In genomic region chr11:68890490-68891231, GRCh38 we compare ENCODE assay signal across 9 cellular contexts. TPM values are rescaled to one million over a fixed set of nuclear protein-coding genes. Genes with fewer than 3 reads are reported as not detected.
DNase-seq lines count a peak whose midpoint lies in the region; ATAC-seq, FAIRE-seq and TF ChIP-seq lines count a peak whose summit lies in the region.
"Had no signal": no experiment of that assay in that cellular context is flagged by ENCODE, and none has a peak within 500 bp of the region (broad histone marks: within the 10 kb centered on the region; RNA-seq: fewer than 3 reads in every experiment).

No MANE protein-coding gene starts in this region.

- no peak for FAIRE-seq in D721Med (lab: Jason Lieb, UNC)

- no peak overlapping the region for H3K27ac Mint-ChIP-seq in activated CD8-positive, alpha-beta memory T cell treated with anti-CD3 and anti-CD28 coated beads, Interleukin-2, amount 10 ng/mL, durations not matched to agents 7 days and 5 days

- H3K9ac ChIP-seq in liver (ENCODE audit: low read depth in 1 of 2, low read length in 2 of 2), result peak overlapping the region in 1 of 2 donors; percentile 18

- DNase-seq in NCI-H1694 treated with DMSO at 0.1 percent for 48 hours (lab: John Stamatoyannopoulos, UW) (peak; percentile 48), choroid plexus epithelial cell (ENCODE audit: low read depth) (peak; percentile 93), D721Med (ENCODE audit: insufficient read length, low spot score) (no peak)
- DNase-seq in activated CD8-positive, alpha-beta memory T cell treated with anti-CD3 and anti-CD28 coated beads, Interleukin-2, amount 10 ng/mL, durations not matched to agents 7 days and 5 days, result no peak
- no peak for DNase-seq in activated CD4-positive, alpha-beta T cell treated with anti-CD3 and anti-CD28 coated beads for 1 hour
- DNase-seq: NCI-H524 had no signal

- H3K27me3 ChIP-seq in liver (ENCODE audit: control insufficient read depth in 4 of 4, insufficient read depth in 4 of 4, low read length in 3 of 4), result no peaks in the 10 kb centered on the region

- H3K36me3 Mint-ChIP-seq in activated CD8-positive, alpha-beta memory T cell treated with anti-CD3 and anti-CD28 coated beads, Interleukin-2, amount 10 ng/mL, durations not matched to agents 7 days and 5 days, result peaks cover 15% of the 10 kb centered on the region

- TF ChIP-seq RAD21 in liver (IDR thresholded peaks at IDR 0.05), result peak in 1 of 2 donors; percentile 49

- TF ChIP-seq CTCF in choroid plexus epithelial cell (conservative IDR thresholded peaks at IDR 0.05; ENCODE audit: low read depth, low read length) (no peak), liver (IDR thresholded peaks at IDR 0.05; ENCODE audit: low read depth, low read length, missing input control) (no peak), D721Med (IDR thresholded peaks at IDR 0.05; ENCODE audit: insufficient read depth, missing control alignments) (no peak)

- no peak overlapping the region for H3K4me3 ChIP-seq in choroid plexus epithelial cell (ENCODE audit: low read depth, low read length)
- no peak overlapping the region for H3K4me3 ChIP-seq in liver (ENCODE audit: low read depth in 1 of 3, low read length in 3 of 3)

- H3K9me3 Mint-ChIP-seq in activated CD8-positive, alpha-beta memory T cell treated with anti-CD3 and anti-CD28 coated beads, Interleukin-2, amount 10 ng/mL, durations not matched to agents 7 days and 5 days (ENCODE audit: low read depth), result no peaks in the 10 kb centered on the region

- H3K36me3 ChIP-seq in liver (ENCODE audit: control insufficient read depth in 4 of 4, insufficient read depth in 3 of 4, low read depth in 1 of 4, low read length in 3 of 4), result peaks cover 2 to 24% (median 15%) of the 10 kb centered on the region in 4 donors

- WGBS in liver, result 45% methylated on average over 17 of the region's 17 CpGs

- H3K4me1 ChIP-seq in liver (ENCODE audit: control insufficient read depth in 4 of 4, insufficient read depth in 4 of 4, low read length in 3 of 4), result peaks cover 4 to 16% (median 12%) of the 10 kb centered on the region in 4 donors

- CTCF ChIA-PET in activated CD8-positive, alpha-beta memory T cell treated with anti-CD3 and anti-CD28 coated beads, Interleukin-2, amount 10 ng/mL, durations not matched to agents 7 days and 5 days (lab: Charles Lee), result no interaction called here

- H3K4me1 Mint-ChIP-seq in activated CD8-positive, alpha-beta memory T cell treated with anti-CD3 and anti-CD28 coated beads, Interleukin-2, amount 10 ng/mL, durations not matched to agents 7 days and 5 days, result no peaks in the 10 kb centered on the region

- no peaks in the 10 kb centered on the region for H3K27me3 Mint-ChIP-seq in activated CD8-positive, alpha-beta memory T cell treated with anti-CD3 and anti-CD28 coated beads, Interleukin-2, amount 10 ng/mL, durations not matched to agents 7 days and 5 days

- no peak overlapping the region for H3K4me3 Mint-ChIP-seq in activated CD8-positive, alpha-beta memory T cell treated with anti-CD3 and anti-CD28 coated beads, Interleukin-2, amount 10 ng/mL, durations not matched to agents 7 days and 5 days

- H3K27ac ChIP-seq in liver (ENCODE audit: low read depth in 1 of 2, low read length in 2 of 2), result peak overlapping the region; percentile 82 to 87
- peak overlapping the region; percentile 67 for H3K27ac ChIP-seq in temporal lobe (ENCODE audit: low read depth, low read length)

- ATAC-seq in activated CD8-positive, alpha-beta memory T cell treated with anti-CD3 and anti-CD28 coated beads, Interleukin-2, amount 10 ng/mL, durations not matched to agents 7 days and 5 days, result no peak
- ATAC-seq in GM21786 (IDR thresholded peaks at IDR 0.05; ENCODE audit: unreplicated experiment), result no peak

- no peaks in the 10 kb centered on the region for H3K9me3 ChIP-seq in liver (ENCODE audit: control insufficient read depth in 4 of 4, low read length in 3 of 4)

TF ChIP-seq in liver, 16 proteins besides CTCF, POLR2A, EP300 and RAD21:
- TF ChIP-seq NR2F2 (IDR thresholded peaks at IDR 0.05) (peak; percentile 55), HNF4A (conservative IDR thresholded peaks at IDR 0.05) (peak; percentile 69 to 80), HNF4G (IDR thresholded peaks at IDR 0.05) (no peak), GABPA (IDR thresholded peaks at IDR 0.05 in 1 of 2, conservative IDR thresholded peaks at IDR 0.05 in 1 of 2) (peak in 1 of 2 donors; percentile 31), SP1 (IDR thresholded peaks at IDR 0.05) (peak; percentile 84), FOXA1 (IDR thresholded peaks at IDR 0.05) (no peak), JUND (IDR thresholded peaks at IDR 0.05) (peak in 1 of 2 donors; percentile 34), YY1 (IDR thresholded peaks at IDR 0.05) (peak; percentile 41), RXRA (IDR thresholded peaks at IDR 0.05) (peak; percentile 82 to 92), FOXA2 (IDR thresholded peaks at IDR 0.05) (no peak)

RNA-seq across cellular contexts. Expression of gene MRPL21, which starts 13.0 kb away (rescaled TPM):
- total RNA-seq in liver, result 10 to 100 TPM; 22.3 to 22.8 TPM
- 10 to 100 TPM; 48.1 to 76.8 TPM for polyA plus RNA-seq in liver
- total RNA-seq in temporal lobe, result 31.0 TPM
- total RNA-seq in activated CD8-positive, alpha-beta memory T cell treated with anti-CD3 and anti-CD28 coated beads, Interleukin-2, amount 10 ng/mL, durations not matched to agents 7 days and 5 days, result 10 to 100 TPM; 56.6 to 70.2 TPM

RNA-seq across cellular contexts. Expression of gene IGHMBP2, which starts 13.0 kb away (rescaled TPM):
- total RNA-seq in liver, result 10 to 100 TPM in 1 of 2 donors, 1 to 10 TPM in 1; 6.1 to 14.0 TPM
- 1 to 10 TPM; 5.7 to 7.8 TPM for polyA plus RNA-seq in liver
- 11.1 TPM for total RNA-seq in temporal lobe
- total RNA-seq in activated CD8-positive, alpha-beta memory T cell treated with anti-CD3 and anti-CD28 coated beads, Interleukin-2, amount 10 ng/mL, durations not matched to agents 7 days and 5 days, result 10 to 100 TPM; 27.3 to 27.7 TPM

RNA-seq across cellular contexts. Expression of gene CPT1A, which starts 48.9 kb away (rescaled TPM):
- total RNA-seq in liver, result 100 to 1,000 TPM in 1 of 2 donors, 10 to 100 TPM in 1; 48.0 to 232 TPM
- polyA plus RNA-seq in liver, result 10 to 100 TPM; 17.2 to 73.9 TPM
- 8.4 TPM for total RNA-seq in temporal lobe
- total RNA-seq in activated CD8-positive, alpha-beta memory T cell treated with anti-CD3 and anti-CD28 coated beads, Interleukin-2, amount 10 ng/mL, durations not matched to agents 7 days and 5 days, result 10 to 100 TPM; 36.4 to 46.1 TPM

Comparison
In these comparisons a context has a peak if more than half of its experiments do, and no peak if none do; other contexts are left out.
1. DNase-seq: peak in NCI-H1694 treated with DMSO at 0.1 percent for 48 hours (single experiment) and choroid plexus epithelial cell (single experiment); none in activated CD8-positive, alpha-beta memory T cell treated with anti-CD3 and anti-CD28 coated beads, Interleukin-2, amount 10 ng/mL, durations not matched to agents 7 days and 5 days (single experiment), activated CD4-positive, alpha-beta T cell treated with anti-CD3 and anti-CD28 coated beads for 1 hour (single experiment) and D721Med (single experiment).